19 cellular contexts compared by ENCODE assay signal in the genomic region with DNA sequence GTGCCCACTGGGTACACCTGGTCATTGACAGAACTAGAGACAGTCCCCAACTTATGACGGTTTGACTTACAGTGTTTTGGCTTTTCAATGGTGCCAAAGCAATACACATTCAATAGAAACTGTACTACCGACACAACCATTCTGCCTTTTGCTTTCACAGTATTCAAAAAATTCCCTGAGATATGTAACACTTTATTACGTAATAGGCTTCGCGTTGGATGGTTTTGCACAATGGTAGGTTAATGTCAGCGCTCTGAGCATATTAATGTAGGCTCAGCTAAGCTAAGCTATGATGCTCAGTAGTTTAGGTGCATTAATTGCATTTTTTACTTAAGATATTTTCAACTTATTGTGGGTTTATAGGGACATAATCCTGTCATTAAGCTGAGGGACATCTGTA.
"Had no signal": no experiment of that assay in that cellular context is flagged by ENCODE, and none has a peak within 500 bp of the region (broad histone marks: within the 10 kb centered on the region; RNA-seq: fewer than 3 reads in every experiment).

No MANE protein-coding gene starts in this region.

- H3K27ac Mint-ChIP-seq: endodermal cell; natural killer cell treated with Interleukin-12 subunit alpha and Interleukin-12 subunit beta and Interleukin-15 and Interleukin-18, amount 100 ng/mL, for 72 hours; stimulated activated memory B cell treated with anti-CD40 and anti-IgM and Interleukin-4, amounts not matched to agents 10 μg/mL and 1 μg/mL and 100 μg/mL, for 72 hours; stimulated activated naive CD8-positive, alpha-beta T cell treated with anti-CD3 and anti-CD28 coated beads, Interleukin-15, amount 100 ng/mL, for 72 hours had no signal

- H3K36me3 ChIP-seq: neural progenitor cell, ovary had no signal

- H3K4me3 Mint-ChIP-seq: endodermal cell; natural killer cell treated with Interleukin-12 subunit alpha and Interleukin-12 subunit beta and Interleukin-15 and Interleukin-18, amount 100 ng/mL, for 72 hours; neural progenitor cell; stimulated activated memory B cell treated with anti-CD40 and anti-IgM and Interleukin-4, amounts not matched to agents 10 μg/mL and 1 μg/mL and 100 μg/mL, for 72 hours; stimulated activated naive CD8-positive, alpha-beta T cell treated with anti-CD3 and anti-CD28 coated beads, Interleukin-15, amount 100 ng/mL, for 72 hours had no signal

- FAIRE-seq: endothelial cell of umbilical vein had no signal

- ATAC-seq: foreskin keratinocyte; left ventricle myocardium superior; natural killer cell treated with Interleukin-12 subunit alpha and Interleukin-12 subunit beta and Interleukin-15 and Interleukin-18, amount 100 ng/mL, for 72 hours; right cardiac atrium; stimulated activated memory B cell treated with anti-CD40 and anti-IgM and Interleukin-4, amounts not matched to agents 10 μg/mL and 1 μg/mL and 100 μg/mL, for 72 hours; stimulated activated naive CD8-positive, alpha-beta T cell treated with anti-CD3 and anti-CD28 coated beads, Interleukin-15, amount 100 ng/mL, for 72 hours had no signal

- H3K9ac ChIP-seq: neural progenitor cell had no signal

- DNase-seq: effector CD4-positive, alpha-beta T cell; erythroblast; foreskin keratinocyte; left ventricle myocardium superior; mesenchymal stem cell; midbrain; right cardiac atrium; stimulated activated CD4-positive, alpha-beta T cell treated with anti-CD3 and anti-CD28 coated beads, Interleukin-4, amount 100 ng/mL, for 1 hour; stimulated activated CD8-positive, alpha-beta memory T cell treated with anti-CD3 and anti-CD28 coated beads, Interleukin-4, amount 100 ng/mL, for 48 hours; stimulated activated naive CD8-positive, alpha-beta T cell treated with anti-CD3 and anti-CD28 coated beads, Interleukin-15, amount 100 ng/mL, for 72 hours had no signal

- H3K9me3 ChIP-seq: ovary had no signal

- H3K4me2 ChIP-seq: hepatocyte had no signal

- H3K4me3 ChIP-seq: coronary artery, hepatocyte, lung, neural progenitor cell, ovary had no signal

- H3K4me1 Mint-ChIP-seq: stimulated activated memory B cell treated with anti-CD40 and anti-IgM and Interleukin-4, amounts not matched to agents 10 μg/mL and 1 μg/mL and 100 μg/mL, for 72 hours; stimulated activated naive CD8-positive, alpha-beta T cell treated with anti-CD3 and anti-CD28 coated beads, Interleukin-15, amount 100 ng/mL, for 72 hours had no signal

- H3K9me3 Mint-ChIP-seq: endodermal cell; natural killer cell treated with Interleukin-12 subunit alpha and Interleukin-12 subunit beta and Interleukin-15 and Interleukin-18, amount 100 ng/mL, for 72 hours; neural progenitor cell; stimulated activated naive CD8-positive, alpha-beta T cell treated with anti-CD3 and anti-CD28 coated beads, Interleukin-15, amount 100 ng/mL, for 72 hours had no signal

- H3K27me3 ChIP-seq: foreskin keratinocyte, hepatocyte, neural progenitor cell, ovary had no signal

- H3K36me3 Mint-ChIP-seq: natural killer cell treated with Interleukin-12 subunit alpha and Interleukin-12 subunit beta and Interleukin-15 and Interleukin-18, amount 100 ng/mL, for 72 hours; neural progenitor cell; stimulated activated memory B cell treated with anti-CD40 and anti-IgM and Interleukin-4, amounts not matched to agents 10 μg/mL and 1 μg/mL and 100 μg/mL, for 72 hours had no signal

- H3K27ac ChIP-seq: coronary artery, foreskin keratinocyte, hepatocyte, neural progenitor cell, ovary had no signal

- H3K27me3 Mint-ChIP-seq: stimulated activated memory B cell treated with anti-CD40 and anti-IgM and Interleukin-4, amounts not matched to agents 10 μg/mL and 1 μg/mL and 100 μg/mL, for 72 hours; stimulated activated naive CD8-positive, alpha-beta T cell treated with anti-CD3 and anti-CD28 coated beads, Interleukin-15, amount 100 ng/mL, for 72 hours had no signal

- H3K4me1 ChIP-seq: foreskin keratinocyte had no signal
